18 cellular contexts compared by ENCODE assay signal in the genomic region with DNA sequence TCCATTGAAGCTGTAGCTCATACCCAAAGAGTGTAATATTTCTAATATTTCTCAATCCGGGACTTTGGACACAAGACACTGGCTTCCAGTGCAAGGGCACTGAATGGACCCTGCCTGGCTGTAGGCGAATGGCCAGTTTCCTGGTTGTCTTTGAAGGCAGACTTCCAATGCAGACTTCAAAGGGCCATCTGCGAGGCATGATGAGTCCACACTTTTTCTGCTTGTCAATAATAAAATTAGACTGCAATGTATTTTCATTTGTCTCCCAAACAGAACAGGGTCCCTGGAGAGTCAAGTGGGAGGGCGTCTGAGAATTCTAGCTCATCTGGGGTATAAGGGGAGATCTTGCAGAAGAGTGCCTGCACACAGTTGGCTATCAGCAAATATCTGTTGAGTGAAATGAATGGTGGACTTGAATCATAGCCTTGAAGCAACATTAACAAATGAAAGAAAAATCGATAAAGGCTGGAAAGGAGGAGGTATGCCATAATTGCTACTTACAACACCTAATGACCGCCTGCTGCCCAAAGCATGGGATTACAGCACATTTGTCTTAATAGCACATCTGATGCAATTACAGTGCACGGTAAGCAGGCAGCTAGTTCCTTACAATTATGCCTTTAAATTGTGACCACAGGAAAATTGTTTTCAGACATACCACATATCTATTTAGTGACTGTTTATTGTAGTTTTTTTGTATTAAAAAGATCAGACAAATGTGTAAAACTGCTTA.
DNase-seq lines count a peak whose midpoint lies in the region; ATAC-seq and TF ChIP-seq lines count a peak whose summit lies in the region.
"Had no signal": no experiment of that assay in that cellular context is flagged by ENCODE, and none has a peak within 500 bp of the region (broad histone marks: within the 10 kb centered on the region; RNA-seq: fewer than 3 reads in every experiment).

No MANE protein-coding gene starts in this region.

- H3K9me3 ChIP-seq in GM23248 (ENCODE audit: low read depth) = no peaks in the 10 kb centered on the region
- H3K9me3 ChIP-seq: upper lobe of right lung had no signal

- DNase-seq in AG09309 (ENCODE audit: low read depth) (peak; percentile 13), GM23248 (peak; percentile 43), NOMO-1 treated with DMSO at 0.1 percent for 48 hours (lab: John Stamatoyannopoulos, UW; ENCODE audit: unreplicated experiment) (peak; percentile 72), fibroblast of peridontal ligament (ENCODE audit: extremely low read depth) (peak; percentile 51), left colon (no peak), NCI-H524 treated with DMSO at 0.1 percent for 48 hours (lab: John Stamatoyannopoulos, UW) (no peak)
- no peak for DNase-seq in activated CD8-positive, alpha-beta T cell treated with anti-CD3 and anti-CD28 coated beads for 36 hours
- DNase-seq: activated effector memory CD4-positive, alpha-beta T cell treated with Interleukin-2 at 50 U/mL for 16 hours; aorta; C1 segment of cervical spinal cord; hypothalamus; left ventricle myocardium inferior; NCI-H2029 treated with DMSO at 0.1 percent for 48 hours; stimulated activated CD4-positive, alpha-beta T cell treated with anti-CD3 and anti-CD28 coated beads, Interleukin-12 subunit alpha, Interleukin-12 subunit beta, amount 100 ng/mL, for 4 hours; upper lobe of right lung had no signal

- peaks cover 1% of the 10 kb centered on the region for H3K27me3 Mint-ChIP-seq in activated CD8-positive, alpha-beta T cell treated with anti-CD3 and anti-CD28 coated beads for 36 hours

- no peaks in the 10 kb centered on the region for H3K4me1 Mint-ChIP-seq in activated CD8-positive, alpha-beta T cell treated with anti-CD3 and anti-CD28 coated beads for 36 hours (ENCODE audit: low read depth)

- CTCF ChIA-PET in activated CD8-positive, alpha-beta T cell treated with anti-CD3 and anti-CD28 coated beads for 36 hours (lab: Charles Lee) = interaction anchor here (1.3 kb wide), 2 partner anchors 29 to 172 kb away, joined by 3 to 4 read pairs; no protein-coding TSS in a partner anchor

- H3K27me3 ChIP-seq in GM23248 (replicated peaks; ENCODE audit: insufficient read depth) = no peaks in the 10 kb centered on the region
- H3K27me3 ChIP-seq: upper lobe of right lung had no signal

- H3K4me2 ChIP-seq in GM23248 (ENCODE audit: unreplicated experiment) = no peak overlapping the region

- WGBS in GM23248 (ENCODE audit: low coverage in 1 of 2, low lambda C conversion rate in 2 of 2, missing lambda C conversion rate in 2 of 2), 2 experiments = 68 to 73% methylated on average over 7 of the region's 7 CpGs

- H3K4me1 ChIP-seq in GM23248 (ENCODE audit: insufficient read depth) = peaks cover 21% of the 10 kb centered on the region
- H3K4me1 ChIP-seq: left ventricle myocardium inferior, upper lobe of right lung had no signal

- peak overlapping the region; percentile 13; the same call in 1 of the 2 replicates for H3K27ac ChIP-seq in GM23248
- H3K27ac ChIP-seq: left ventricle myocardium inferior, upper lobe of right lung had no signal

- H3F3A ChIP-seq in GM23248 (ENCODE audit: insufficient read depth) = peaks cover 19% of the 10 kb centered on the region

- H3K9ac ChIP-seq in GM23248 = no peak overlapping the region

- ATAC-seq in left colon (no peak), GM18858 (IDR thresholded peaks at IDR 0.05; ENCODE audit: unreplicated experiment) (no peak)
- no peak for ATAC-seq in activated CD8-positive, alpha-beta T cell treated with anti-CD3 and anti-CD28 coated beads for 36 hours
- ATAC-seq: HCT116, upper lobe of right lung had no signal

- no peak overlapping the region for H3K4me3 ChIP-seq in AG09309 (ENCODE audit: control insufficient read depth, low read depth, low read length)
- H3K4me3 ChIP-seq in GM23248 = no peak overlapping the region
- H3K4me3 ChIP-seq: left ventricle myocardium inferior, upper lobe of right lung had no signal

- in situ Hi-C loops in GM23248 (cut with MboI) = no loop called here

- H3K9me2 ChIP-seq in GM23248 (ENCODE audit: insufficient read depth) = no peaks in the 10 kb centered on the region

- peaks cover 7% of the 10 kb centered on the region for H3K9me3 Mint-ChIP-seq in activated CD8-positive, alpha-beta T cell treated with anti-CD3 and anti-CD28 coated beads for 36 hours
- H3K9me3 Mint-ChIP-seq: stimulated activated naive CD8-positive, alpha-beta T cell treated with anti-CD3 and anti-CD28 coated beads, Interleukin-15, Interleukin-2, amounts not matched to agents 100 ng/mL and 50 ng/mL, for 24 hours had no signal

- POLR2A ChIA-PET in activated CD8-positive, alpha-beta T cell treated with anti-CD3 and anti-CD28 coated beads for 36 hours (lab: Charles Lee) = no interaction called here

- no peaks in the 10 kb centered on the region for H3K36me3 ChIP-seq in GM23248 (ENCODE audit: low read depth)
- H3K36me3 ChIP-seq: left ventricle myocardium inferior, upper lobe of right lung had no signal

- no peak overlapping the region for H3K27ac Mint-ChIP-seq in activated CD8-positive, alpha-beta T cell treated with anti-CD3 and anti-CD28 coated beads for 36 hours
- H3K27ac Mint-ChIP-seq: stimulated activated naive CD8-positive, alpha-beta T cell treated with anti-CD3 and anti-CD28 coated beads, Interleukin-15, Interleukin-2, amounts not matched to agents 100 ng/mL and 50 ng/mL, for 24 hours had no signal

- H3K79me2 ChIP-seq in GM23248 (ENCODE audit: insufficient read depth) = no peaks in the 10 kb centered on the region

- no peaks in the 10 kb centered on the region for H4K20me1 ChIP-seq in GM23248 (ENCODE audit: insufficient read depth)

- H2AFZ ChIP-seq in GM23248 = no peak overlapping the region

- no peaks in the 10 kb centered on the region for H3K36me3 Mint-ChIP-seq in activated CD8-positive, alpha-beta T cell treated with anti-CD3 and anti-CD28 coated beads for 36 hours (ENCODE audit: low read depth)

- intact Hi-C loops in left colon (cut with DNase I, micrococcal nuclease) = no loop called here
- intact Hi-C loops in activated CD8-positive, alpha-beta T cell treated with anti-CD3 and anti-CD28 coated beads for 36 hours (cut with micrococcal nuclease) = no loop called here

- TF ChIP-seq CTCF in AG09309 (IDR thresholded peaks at IDR 0.05; ENCODE audit: control insufficient read depth, insufficient read depth, low read depth, low read length, missing control alignments) = no peak
- no peak for TF ChIP-seq CTCF in activated CD8-positive, alpha-beta T cell treated with anti-CD3 and anti-CD28 coated beads for 36 hours (IDR thresholded peaks at IDR 0.05)

- H3K4me3 Mint-ChIP-seq in activated CD8-positive, alpha-beta T cell treated with anti-CD3 and anti-CD28 coated beads for 36 hours = no peak overlapping the region
- H3K4me3 Mint-ChIP-seq: stimulated activated naive CD8-positive, alpha-beta T cell treated with anti-CD3 and anti-CD28 coated beads, Interleukin-15, Interleukin-2, amounts not matched to agents 100 ng/mL and 50 ng/mL, for 24 hours had no signal

Comparison
In these comparisons a context has a peak if more than half of its experiments do, and no peak if none do; other contexts are left out.
1. DNase-seq: peak in AG09309 (single experiment), GM23248 (single experiment), NOMO-1 treated with DMSO at 0.1 percent for 48 hours (single experiment) and fibroblast of peridontal ligament (single experiment); none in left colon (0 of 2), NCI-H524 treated with DMSO at 0.1 percent for 48 hours (single experiment) and activated CD8-positive, alpha-beta T cell treated with anti-CD3 and anti-CD28 coated beads for 36 hours (single experiment).